Comparison of ENCODE assay signal across 10 cellular contexts in genomic region chr10:103095005-103095404, GRCh38.
"Had no signal": no experiment of that assay in that cellular context is flagged by ENCODE, and none has a peak within 500 bp of the region (broad histone marks: within the 10 kb centered on the region; RNA-seq: fewer than 3 reads in every experiment).

No MANE protein-coding gene starts in this region.

- DNase-seq: GM23248, GOT3, H7, HFFc6, KBM-7 had no signal

- H3K4me3 ChIP-seq: GM23248, HAP-1 had no signal

- FAIRE-seq: HTR-8/SVneo had no signal

- H2AFZ ChIP-seq: GM23248 had no signal

- H3K27ac Mint-ChIP-seq: HFFc6 had no signal

- H3K9me3 Mint-ChIP-seq: HFFc6, IgD-negative memory B cell had no signal

- H3K9ac ChIP-seq: GM23248, KMS-11 had no signal

- H3K27me3 Mint-ChIP-seq: IgD-negative memory B cell had no signal

- H3K4me2 ChIP-seq: KMS-11 had no signal

- H3K9me3 ChIP-seq: HAP-1 had no signal

- H3K27ac ChIP-seq: GM23248, KMS-11 had no signal

- H3K4me3 Mint-ChIP-seq: HFFc6, IgD-negative memory B cell had no signal

- ATAC-seq: HCT116 had no signal
